Comparison of ENCODE assay signal across 10 cellular contexts in the genomic region with DNA sequence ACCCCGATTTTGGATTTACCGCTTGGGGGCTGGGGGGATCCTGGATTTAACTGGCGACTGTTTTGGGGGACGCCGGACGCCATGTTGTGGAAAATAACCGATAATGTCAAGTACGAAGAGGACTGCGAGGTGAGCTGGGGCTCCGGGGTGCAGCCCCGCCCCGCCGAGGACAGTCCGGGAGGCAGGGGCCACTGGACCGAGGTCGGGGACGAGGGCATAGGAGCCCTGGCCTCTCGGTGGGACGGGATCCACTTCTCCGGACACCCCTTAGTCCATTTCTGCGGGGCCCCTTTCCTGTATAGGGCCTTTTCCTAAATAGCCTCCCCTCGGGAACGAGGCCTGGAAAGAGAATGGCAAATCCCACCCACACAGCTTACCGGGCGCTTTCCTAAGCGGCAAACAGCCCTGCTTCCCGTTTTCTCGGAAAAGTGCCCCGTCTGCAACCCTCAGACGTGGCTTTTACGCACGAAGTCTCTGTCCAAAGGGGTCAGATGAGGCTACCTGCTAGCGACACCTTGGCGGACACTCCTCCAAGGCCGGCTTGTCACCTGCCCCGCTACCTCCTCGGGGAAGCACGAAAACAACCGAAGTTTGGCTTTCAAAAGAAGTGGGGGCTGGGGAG. TPM values are rescaled to one million over a fixed set of nuclear protein-coding genes. Genes with fewer than 3 reads are reported as not detected.
DNase-seq lines count a peak whose midpoint lies in the region; ATAC-seq lines count a peak whose summit lies in the region.
"Had no signal": no experiment of that assay in that cellular context is flagged by ENCODE, and none has a peak within 500 bp of the region (broad histone marks: within the 10 kb centered on the region; RNA-seq: fewer than 3 reads in every experiment).

No MANE protein-coding gene starts in this region.

- peaks cover 3% of the 10 kb centered on the region for H3K4me1 Mint-ChIP-seq in T-helper 17 cell

- ATAC-seq in T-helper 17 cell, result no peak

- H3K27ac Mint-ChIP-seq in T-helper 17 cell, result no peak overlapping the region

- H3K9me3 ChIP-seq in T-helper 17 cell (ENCODE audit: control insufficient read depth, low read length, poor library complexity, severe bottlenecking), result no peaks in the 10 kb centered on the region
- no peaks in the 10 kb centered on the region for H3K9me3 ChIP-seq in iPS DF 6.9 (ENCODE audit: control insufficient read depth, insufficient read depth, low read length)
- no peaks in the 10 kb centered on the region for H3K9me3 ChIP-seq in stomach smooth muscle (ENCODE audit: control insufficient read depth in 2 of 2, low read length in 2 of 2)

- H3K27ac ChIP-seq in iPS DF 6.9 (ENCODE audit: low read length), result no peak overlapping the region
- H3K27ac ChIP-seq in stomach smooth muscle (ENCODE audit: low read length), result no peak overlapping the region

- H3K27me3 ChIP-seq in iPS DF 6.9 (ENCODE audit: control insufficient read depth, insufficient read depth, low read length) (peaks cover 38% of the 10 kb centered on the region), stomach smooth muscle (ENCODE audit: control insufficient read depth in 1 of 2, insufficient read depth in 2 of 2, low read length in 2 of 2) (peaks cover 54 to 87% of the 10 kb centered on the region in 2 donors)

- DNase-seq in NCI-H748 (lab: John Stamatoyannopoulos, UW; ENCODE audit: unreplicated experiment), result peak; percentile 24
- DNase-seq in NCI-H748 treated with DMSO at 0.1 percent for 48 hours (lab: John Stamatoyannopoulos, UW), result no peak
- no peak for DNase-seq in T-helper 17 cell
- DNase-seq in iPS DF 6.9 (ENCODE audit: low read depth, low spot score), result no peak
- no peak for DNase-seq in NCI-H226
- DNase-seq in SIG-M5 (lab: John Stamatoyannopoulos, UW), result no peak
- no peak for DNase-seq in amniotic stem cell (lab: John Stamatoyannopoulos, UW)
- DNase-seq: C1 segment of cervical spinal cord had no signal

- H3K36me3 ChIP-seq in iPS DF 6.9 (ENCODE audit: control insufficient read depth, insufficient read depth, low read length) (no peaks in the 10 kb centered on the region), stomach smooth muscle (ENCODE audit: control insufficient read depth in 2 of 2, insufficient read depth in 2 of 2, low read length in 2 of 2) (no peaks in the 10 kb centered on the region)

- H3K4me1 ChIP-seq in iPS DF 6.9 (ENCODE audit: control insufficient read depth, insufficient read depth, low read length), result peaks cover 6% of the 10 kb centered on the region
- peaks cover 38% of the 10 kb centered on the region for H3K4me1 ChIP-seq in stomach smooth muscle (ENCODE audit: control insufficient read depth, insufficient read depth, low read length)

- H3K36me3 Mint-ChIP-seq in T-helper 17 cell (ENCODE audit: low read depth), result no peaks in the 10 kb centered on the region

- peaks cover 55% of the 10 kb centered on the region for H3K27me3 Mint-ChIP-seq in T-helper 17 cell

- H3K9ac ChIP-seq in stomach smooth muscle (ENCODE audit: low read length in 2 of 2), result peak overlapping the region in 1 of 2 donors; percentile 37

- WGBS in iPS DF 6.9 (ENCODE audit: insufficient coverage, insufficient read length), result no CpG with 5 or more reads among the region's 39 CpGs

- peak overlapping the region; percentile 61 for H3K4me3 Mint-ChIP-seq in T-helper 17 cell

- H3K4me3 ChIP-seq in iPS DF 6.9 (ENCODE audit: low read length), result peak overlapping the region; percentile 78
- H3K4me3 ChIP-seq in stomach smooth muscle (ENCODE audit: low read length in 2 of 2), result peak overlapping the region; percentile 44 to 71

RNA-seq across cellular contexts. Expression of a gene that starts 0.5 kb away (rescaled TPM):
- not detected for total RNA-seq in T-helper 17 cell
- total RNA-seq: dermis microvascular lymphatic vessel endothelial cell had no signal
